Comparison of ENCODE assay signal across 8 cellular contexts in the genomic region with DNA sequence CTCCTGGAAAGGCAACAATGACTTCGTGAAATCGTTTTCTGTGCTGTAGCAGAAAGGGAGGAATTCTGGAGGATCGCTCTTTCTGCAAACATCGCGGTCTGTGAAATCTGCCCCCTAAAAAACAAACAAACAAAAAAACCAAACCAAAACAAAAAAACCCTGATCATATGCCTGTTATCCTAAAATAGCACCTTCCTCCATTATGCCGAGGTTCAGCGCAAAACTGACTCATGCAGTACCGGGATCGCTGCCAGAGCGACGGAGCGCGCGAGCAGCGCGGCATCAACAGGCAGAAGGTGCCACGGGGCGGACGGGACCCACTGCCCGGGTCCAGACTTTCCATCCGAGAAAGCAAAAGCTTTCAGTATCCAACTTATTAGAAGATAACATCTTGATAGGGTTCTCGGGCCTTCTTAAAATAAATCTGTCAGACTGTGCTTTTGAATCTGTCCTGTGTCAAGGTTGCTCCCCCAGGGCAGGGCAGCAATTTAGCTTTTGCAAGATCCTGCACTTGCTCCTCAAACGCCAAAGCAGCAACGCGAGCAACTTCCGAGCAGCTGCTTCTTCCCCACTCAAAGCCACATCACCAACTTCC.
DNase-seq lines count a peak whose midpoint lies in the region; ATAC-seq lines count a peak whose summit lies in the region.

No MANE protein-coding gene starts in this region.

- intact Hi-C loops in head of caudate nucleus (cut with DNase I) (no loop called here), sciatic nerve (cut with DNase I) (no loop called here)

- no peaks in the 10 kb centered on the region for H3K36me3 Mint-ChIP-seq in activated T-cell treated with anti-CD3 and anti-CD28 coated beads, Interleukin-2, amount 50 U/mL, for 72 hours (ENCODE audit: insufficient read depth in 2 of 2)

- DNase-seq in COR-L47 (lab: John Stamatoyannopoulos, UW) (peak; percentile 75), M059J (ENCODE audit: low read depth) (peak; percentile 74), head of caudate nucleus (peak; percentile 20 to 83 (median 62)), sciatic nerve (ENCODE audit: low spot score) (peak; percentile 67)
- peak in 1 of 2 donors; percentile 2 for DNase-seq in activated T-cell treated with anti-CD3 and anti-CD28 coated beads, Interleukin-2, amount 50 U/mL, for 72 hours

- no peak overlapping the region for H3K27ac Mint-ChIP-seq in activated T-cell treated with anti-CD3 and anti-CD28 coated beads, Interleukin-2, amount 50 U/mL, for 72 hours

- peaks cover 36% of the 10 kb centered on the region for H3K27me3 Mint-ChIP-seq in activated T-cell treated with anti-CD3 and anti-CD28 coated beads, Interleukin-2, amount 50 U/mL, for 72 hours (ENCODE audit: low read depth)

- ATAC-seq in activated T-cell treated with anti-CD3 and anti-CD28 coated beads, Interleukin-2, amount 50 U/mL, for 72 hours (replicated peaks in 1 of 2): no peak
- peak; percentile 81 for ATAC-seq in sciatic nerve
- ATAC-seq in GM21619 (IDR thresholded peaks at IDR 0.05; ENCODE audit: unreplicated experiment): no peak
- no peak for ATAC-seq in GM21381 (IDR thresholded peaks at IDR 0.05; ENCODE audit: unreplicated experiment)
- no peak for ATAC-seq in GM21737 (IDR thresholded peaks at IDR 0.05; ENCODE audit: unreplicated experiment)

- peaks cover 10% of the 10 kb centered on the region for H3K4me1 Mint-ChIP-seq in activated T-cell treated with anti-CD3 and anti-CD28 coated beads, Interleukin-2, amount 50 U/mL, for 72 hours (ENCODE audit: low read depth)

- H3K4me3 Mint-ChIP-seq in activated T-cell treated with anti-CD3 and anti-CD28 coated beads, Interleukin-2, amount 50 U/mL, for 72 hours: peak overlapping the region; percentile 42 to 65

- H3K9me3 Mint-ChIP-seq in activated T-cell treated with anti-CD3 and anti-CD28 coated beads, Interleukin-2, amount 50 U/mL, for 72 hours: no peaks in the 10 kb centered on the region
